11 cellular contexts compared by ENCODE assay signal in the genomic region with DNA sequence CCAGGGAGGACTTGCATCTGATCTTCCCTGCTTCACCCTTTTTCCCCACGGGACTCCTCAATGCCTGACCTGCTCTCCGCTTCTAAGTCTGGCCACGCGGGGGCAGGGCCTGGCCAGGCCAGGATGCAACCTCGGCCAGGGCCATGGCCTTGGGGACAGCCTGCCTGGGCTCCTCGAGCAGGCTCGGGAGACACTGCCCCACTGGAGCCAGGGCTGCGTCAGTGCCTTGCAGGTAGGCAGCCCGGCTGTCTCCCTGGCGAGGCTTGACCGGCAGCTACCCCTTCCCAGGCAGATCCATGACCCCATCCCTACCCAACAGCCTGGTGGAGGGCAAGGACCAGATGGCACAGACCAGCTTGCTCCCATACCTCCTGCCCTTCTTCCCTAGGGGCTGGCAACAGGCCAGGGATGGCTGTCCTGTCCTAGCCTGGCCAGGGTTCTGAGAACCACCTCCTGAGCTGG. TPM values are rescaled to one million over a fixed set of nuclear protein-coding genes. Genes with fewer than 3 reads are reported as not detected.
A peak's percentile ranks its signal among the peaks of the same experiment; 100 is the strongest.
DNase-seq lines count a peak whose midpoint lies in the region; ATAC-seq and TF ChIP-seq lines count a peak whose summit lies in the region.
"Had no signal": no experiment of that assay in that cellular context is flagged by ENCODE, and none has a peak within 500 bp of the region (broad histone marks: within the 10 kb centered on the region; RNA-seq: fewer than 3 reads in every experiment).

No MANE protein-coding gene starts in this region.

- intact Hi-C loops in spleen (cut with DNase I; ENCODE audit: low total_unique reads): no loop called here

- no peak for TF ChIP-seq EP300 in Ishikawa (IDR thresholded peaks at IDR 0.05; ENCODE audit: borderline replicate concordance)

- H3K4me3 ChIP-seq in spleen: no peak overlapping the region

- peak in 6 of 11 experiments; percentile 21 to 45 (median 36) for TF ChIP-seq CTCF in spleen (IDR thresholded peaks at IDR 0.05 in 8 of 11, conservative IDR thresholded peaks at IDR 0.05 in 3 of 11)

- peak; percentile 36; the same call in 1 of the 2 replicates for TF ChIP-seq RAD21 in Ishikawa (IDR thresholded peaks at IDR 0.05; ENCODE audit: low read depth)

- WGBS in spleen, 5 donors: 53 to 73% (median 64%) methylated on average over 2 to 11 of the region's 11 CpGs

- H3K27ac ChIP-seq in caudate nucleus (ENCODE audit: low read depth, low read length): peak overlapping the region; percentile 11
- no peak overlapping the region for H3K27ac ChIP-seq in spleen

- DNase-seq in caudate nucleus (lab: John Stamatoyannopoulos, UW) (peak in 2 of 61 donors; percentile 19 to 26), left lobe of liver (ENCODE audit: low spot score) (peak; percentile 67), spleen (peak; percentile 70), DMS114 treated with DMSO at 0.1 percent for 48 hours (lab: John Stamatoyannopoulos, UW; ENCODE audit: unreplicated experiment) (no peak)
- DNase-seq in activated CD4-positive, alpha-beta T cell treated with anti-CD3 and anti-CD28 coated beads for 1 hour: no peak
- DNase-seq: DMS 273 treated with DMSO at 0.1 percent for 48 hours; NCI-H2227 treated with DMSO at 0.1 percent for 48 hours; stimulated activated naive CD8-positive, alpha-beta T cell treated with anti-CD3 and anti-CD28 coated beads, Interleukin-15, Interleukin-2, amounts not matched to agents 100 U/mL and 50 U/mL, for 24 hours had no signal

- peaks cover 4 to 53% (median 32%) of the 10 kb centered on the region in 6 donors for H3K4me1 ChIP-seq in spleen

- peaks cover 0 to 99% (median 79%) of the 10 kb centered on the region in 7 donors for H3K27me3 ChIP-seq in spleen (replicated peaks in 1 of 7)

- TF ChIP-seq POLR2A in spleen (IDR thresholded peaks at IDR 0.05): no peak

- H3K36me3 ChIP-seq in spleen: no peaks in the 10 kb centered on the region

- H3K9me3 ChIP-seq in spleen: no peaks in the 10 kb centered on the region

- peak; percentile 82 for ATAC-seq in left lobe of liver
- ATAC-seq in HG02981 (IDR thresholded peaks at IDR 0.05; ENCODE audit: unreplicated experiment): no peak
- no peak for ATAC-seq in HG02852 (IDR thresholded peaks at IDR 0.05; ENCODE audit: unreplicated experiment)
- ATAC-seq: stimulated activated naive CD8-positive, alpha-beta T cell treated with anti-CD3 and anti-CD28 coated beads, Interleukin-15, Interleukin-2, amounts not matched to agents 100 U/mL and 50 U/mL, for 24 hours had no signal

TF ChIP-seq in Ishikawa, 13 proteins besides CTCF, POLR2A, EP300 and RAD21:
- TF ChIP-seq NFIC (IDR thresholded peaks at IDR 0.05) (no peak), TEAD4 (IDR thresholded peaks at IDR 0.05) (no peak), MAX (IDR thresholded peaks at IDR 0.05) (no peak), TAF1 (IDR thresholded peaks at IDR 0.05; ENCODE audit: low read depth) (no peak), REST (IDR thresholded peaks at IDR 0.05; ENCODE audit: low read depth) (no peak), TCF12 (IDR thresholded peaks at IDR 0.05; ENCODE audit: low read depth) (no peak), YY1 (IDR thresholded peaks at IDR 0.05; ENCODE audit: low read depth) (no peak)

RNA-seq across cellular contexts. Expression of gene PRDM16, which starts 2.7 kb away (rescaled TPM):
- total RNA-seq in left lobe of liver (0.43 TPM), spleen (1 to 10 TPM in 6 of 7 donors, under 1 TPM in 1; 0.51 to 3.2 (median 1.7) TPM)
- polyA plus RNA-seq in spleen: under 1 TPM; 0.43 to 0.99 (median 0.44) TPM

RNA-seq across cellular contexts. Expression of gene ACTRT2, which starts 45.0 kb away (rescaled TPM):
- total RNA-seq in left lobe of liver: not detected
- total RNA-seq in spleen: not detected
- not detected for polyA plus RNA-seq in spleen

Comparison
In these comparisons a context has a peak if more than half of its experiments do, and no peak if none do; other contexts are left out.
1. DNase-seq: peak in left lobe of liver (single experiment) and spleen (single experiment); none in activated CD4-positive, alpha-beta T cell treated with anti-CD3 and anti-CD28 coated beads for 1 hour (single experiment) and DMS114 treated with DMSO at 0.1 percent for 48 hours (single experiment).